ENCODE assay signal across 22 cellular contexts in genomic region chr1:25599969-25600610, GRCh38. TPM values are rescaled to one million over a fixed set of nuclear protein-coding genes. Genes with fewer than 3 reads are reported as not detected.
DNase-seq lines count a peak whose midpoint lies in the region; ATAC-seq, FAIRE-seq and TF ChIP-seq lines count a peak whose summit lies in the region.
"Had no signal": no experiment of that assay in that cellular context is flagged by ENCODE, and none has a peak within 500 bp of the region (broad histone marks: within the 10 kb centered on the region; RNA-seq: fewer than 3 reads in every experiment).

No MANE protein-coding gene starts in this region.

- no peak for TF ChIP-seq POLR2A in GM12892 (IDR thresholded peaks at IDR 0.05; ENCODE audit: low read depth, low read length)

- TF ChIP-seq CTCF in GM20000 (IDR thresholded peaks at IDR 0.05; ENCODE audit: extremely low read depth, missing control alignments) (no peak), type B pancreatic cell (conservative IDR thresholded peaks at IDR 0.05) (no peak)

- H3K27me3 Mint-ChIP-seq in T-helper 17 cell, result no peaks in the 10 kb centered on the region
- H3K27me3 Mint-ChIP-seq in stimulated activated memory B cell treated with anti-CD40 and anti-IgM and Interleukin-4, amounts not matched to agents 10 μg/mL and 1 μg/mL and 100 μg/mL, for 72 hours, result peaks cover 53% of the 10 kb centered on the region
- H3K27me3 Mint-ChIP-seq in type B pancreatic cell, result peaks cover 7% of the 10 kb centered on the region

- H3K4me1 Mint-ChIP-seq in T-helper 17 cell, result peaks cover 11% of the 10 kb centered on the region
- peaks cover 19% of the 10 kb centered on the region for H3K4me1 Mint-ChIP-seq in stimulated activated memory B cell treated with anti-CD40 and anti-IgM and Interleukin-4, amounts not matched to agents 10 μg/mL and 1 μg/mL and 100 μg/mL, for 72 hours
- H3K4me1 Mint-ChIP-seq in type B pancreatic cell (ENCODE audit: unreplicated experiment), result no peaks in the 10 kb centered on the region

- no peaks in the 10 kb centered on the region for H3K36me3 Mint-ChIP-seq in T-helper 17 cell (ENCODE audit: low read depth)
- H3K36me3 Mint-ChIP-seq in stimulated activated memory B cell treated with anti-CD40 and anti-IgM and Interleukin-4, amounts not matched to agents 10 μg/mL and 1 μg/mL and 100 μg/mL, for 72 hours, result peaks cover 6% of the 10 kb centered on the region
- no peaks in the 10 kb centered on the region for H3K36me3 Mint-ChIP-seq in type B pancreatic cell
- H3K36me3 Mint-ChIP-seq: CD4-positive, CD25-positive, alpha-beta regulatory T cell had no signal

- H3K4me3 Mint-ChIP-seq in T-helper 17 cell (no peak overlapping the region), type B pancreatic cell (no peak overlapping the region)
- no peak overlapping the region for H3K4me3 Mint-ChIP-seq in stimulated activated memory B cell treated with anti-CD40 and anti-IgM and Interleukin-4, amounts not matched to agents 10 μg/mL and 1 μg/mL and 100 μg/mL, for 72 hours
- H3K4me3 Mint-ChIP-seq: CD4-positive, CD25-positive, alpha-beta regulatory T cell; T-helper 1 cell treated with Interleukin-12 subunit alpha and Interleukin-12 subunit beta and Interleukin-4 antibody, amounts not matched to agents 30 μg/mL and 1 μg/mL, for 36 hours had no signal

- ATAC-seq in T-helper 17 cell, result no peak
- peak; percentile 51 for ATAC-seq in stimulated activated memory B cell treated with anti-CD40 and anti-IgM and Interleukin-4, amounts not matched to agents 10 μg/mL and 1 μg/mL and 100 μg/mL, for 72 hours
- ATAC-seq: HCT116, Right ventricle myocardium inferior had no signal

- H3K27ac Mint-ChIP-seq in T-helper 17 cell (peak overlapping the region; percentile 19), type B pancreatic cell (no peak overlapping the region)
- no peak overlapping the region for H3K27ac Mint-ChIP-seq in stimulated activated memory B cell treated with anti-CD40 and anti-IgM and Interleukin-4, amounts not matched to agents 10 μg/mL and 1 μg/mL and 100 μg/mL, for 72 hours
- H3K27ac Mint-ChIP-seq: CD4-positive, CD25-positive, alpha-beta regulatory T cell; T-helper 1 cell treated with Interleukin-12 subunit alpha and Interleukin-12 subunit beta and Interleukin-4 antibody, amounts not matched to agents 30 μg/mL and 1 μg/mL, for 36 hours had no signal

- no peak for DNase-seq in GM12892 (ENCODE audit: insufficient read length)
- DNase-seq in GM20000 (ENCODE audit: low spot score), result peak; percentile 72
- DNase-seq in T-helper 17 cell, result no peak
- DNase-seq in type B pancreatic cell (ENCODE audit: extremely low spot score, unreplicated experiment), result no peak
- no peak for DNase-seq in SIG-M5 treated with dmso at 0.1 percent for 504 hours (lab: John Stamatoyannopoulos, UW; ENCODE audit: unreplicated experiment)
- DNase-seq in kidney tubule cell (ENCODE audit: low spot score), result no peak
- no peak for DNase-seq in NCI-H1436 (lab: John Stamatoyannopoulos, UW)
- DNase-seq: CD4-positive, CD25-positive, alpha-beta regulatory T cell; EL; GF-D8; MG63; NCI-H1048; NCI-H1436 treated with DMSO at 0.1 percent for 48 hours; NCI-H1930; NCI-H345; NCI-H524; NCI-H774 had no signal

- peaks cover 5% of the 10 kb centered on the region for H3K9me3 Mint-ChIP-seq in stimulated activated memory B cell treated with anti-CD40 and anti-IgM and Interleukin-4, amounts not matched to agents 10 μg/mL and 1 μg/mL and 100 μg/mL, for 72 hours
- no peaks in the 10 kb centered on the region for H3K9me3 Mint-ChIP-seq in type B pancreatic cell

- H3K9me3 ChIP-seq in T-helper 17 cell (ENCODE audit: control insufficient read depth, low read length, poor library complexity, severe bottlenecking), result no peaks in the 10 kb centered on the region
- H3K9me3 ChIP-seq: MG63 had no signal

- peak; percentile 42 for FAIRE-seq in GM12892 (lab: Jason Lieb, UNC)
- FAIRE-seq: H1 had no signal

RNA-seq across cellular contexts. Expression of gene MAN1C1, which starts 16.5 kb away (rescaled TPM):
- polyA plus RNA-seq in GM12892 (2012; ENCODE audit: missing spikeins), result 0.15 TPM
- total RNA-seq in T-helper 17 cell (10 to 100 TPM; 16.9 to 27.3 TPM), type B pancreatic cell (ENCODE audit: low replicate concordance) (6.4 and 9.1 TPM in 2 replicates)

RNA-seq across cellular contexts. Expression of gene LDLRAP1, which starts 56.7 kb away (rescaled TPM):
- 8.7 TPM for polyA plus RNA-seq in GM12892 (2012; ENCODE audit: missing spikeins)
- 10 to 100 TPM; 90.3 to 96.6 TPM for total RNA-seq in T-helper 17 cell
- 20.7 and 21.3 TPM in 2 replicates for total RNA-seq in type B pancreatic cell (ENCODE audit: low replicate concordance)
